Comparison of ENCODE assay signal across 35 cellular contexts in the genomic region with DNA sequence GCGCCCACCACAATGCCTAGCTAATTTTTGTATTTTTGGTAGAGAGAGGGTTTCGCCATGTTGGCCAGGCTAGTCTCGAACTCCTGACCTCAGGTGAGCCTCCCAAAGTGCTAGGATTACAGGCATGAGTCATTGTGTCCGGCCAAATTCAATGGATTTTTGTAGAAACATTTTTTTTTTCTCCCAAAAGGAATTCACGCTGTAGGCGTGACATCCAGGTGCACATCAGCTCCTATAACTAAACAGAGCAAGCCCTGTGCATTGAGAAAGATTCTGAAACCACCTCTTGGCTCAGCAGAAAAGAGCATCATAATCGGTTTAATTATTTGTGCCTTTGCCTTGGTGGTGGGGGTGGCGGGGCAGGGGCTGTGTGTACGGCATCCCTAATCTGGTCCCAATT. TPM values are rescaled to one million over a fixed set of nuclear protein-coding genes. Genes with fewer than 3 reads are reported as not detected.
"Had no signal": no experiment of that assay in that cellular context is flagged by ENCODE, and none has a peak within 500 bp of the region (broad histone marks: within the 10 kb centered on the region; RNA-seq: fewer than 3 reads in every experiment).

No MANE protein-coding gene starts in this region.

- H3K27ac ChIP-seq: brain microvascular endothelial cell, PC-9, RWPE1, SJCRH30, SK-N-MC, WERI-Rb-1 had no signal

- DNase-seq: activated CD4-positive, alpha-beta T cell treated with anti-CD3 and anti-CD28 coated beads for 1 hour; activated CD4-positive, alpha-beta T cell treated with anti-CD3 and anti-CD28 coated beads for 48 hours; activated CD4-positive, alpha-beta T cell treated with anti-CD3 and anti-CD28 coated beads, Interleukin-2, amount 50 U/mL, for 4 hours; activated CD4-positive, CD25-positive, alpha-beta regulatory T cell; activated CD8-positive, alpha-beta T cell treated with anti-CD3 and anti-CD28 coated beads for 36 hours; activated effector memory CD4-positive, alpha-beta T cell treated with anti-CD3 and anti-CD28 coated beads, Interleukin-2, amount 50 U/mL, for 16 hours; activated naive CD4-positive, alpha-beta T cell; activated naive CD4-positive, alpha-beta T cell treated with anti-CD3 and anti-CD28 coated beads, Interleukin-2, amount 50 U/mL, for 16 hours; activated naive CD8-positive, alpha-beta T cell treated with anti-CD3 and anti-CD28 coated beads for 36 hours; activated T-cell treated with anti-CD3 and anti-CD28 coated beads, Interleukin-2, amount 50 U/mL, for 1 hour; activated T-cell treated with anti-CD3 and anti-CD28 coated beads, Interleukin-2, amount 50 U/mL, for 72 hours; amniotic stem cell; aorta; brain microvascular endothelial cell; Kasumi-1; KG1; MG63; NCI-H1048; NCI-H1105 treated with DMSO at 0.1 percent for 48 hours; NCI-H1436; NCI-H1694; NCI-H1930; NCI-H2081 treated with DMSO at 0.1 percent for 48 hours; NCI-H226; NCI-H446 treated with DMSO at 0.1 percent for 48 hours; NCI-H524; PC-9; SHP77; SJCRH30; T1000; WERI-Rb-1 had no signal

- H3K9me3 ChIP-seq: MG63, SJCRH30 had no signal

- H3K27me3 ChIP-seq: brain microvascular endothelial cell, MG63, SJCRH30 had no signal

- ATAC-seq: activated CD8-positive, alpha-beta T cell treated with anti-CD3 and anti-CD28 coated beads for 36 hours; activated T-cell treated with anti-CD3 and anti-CD28 coated beads, Interleukin-2, amount 50 U/mL, for 72 hours; activated T-helper 17 cell treated with anti-CD3 and anti-CD28 coated beads, Interleukin-2, amount 50 U/mL, for 72 hours had no signal

- H3K36me3 ChIP-seq: brain microvascular endothelial cell, MG63, SJCRH30, WERI-Rb-1 had no signal

- H3K4me3 ChIP-seq: MG63, PC-9, SJCRH30, SK-N-MC had no signal

RNA-seq across cellular contexts. Expression of gene DAB2IP, which starts 32.9 kb away (rescaled TPM):
- total RNA-seq: T-helper 2 cell treated with Interferon-gamma antibody and Interleukin-4, amounts not matched to agents 100 ng/mL and 5 ng/mL, for 36 hours had no signal
